ENCODE assay signal across 41 cellular contexts in the genomic region with DNA sequence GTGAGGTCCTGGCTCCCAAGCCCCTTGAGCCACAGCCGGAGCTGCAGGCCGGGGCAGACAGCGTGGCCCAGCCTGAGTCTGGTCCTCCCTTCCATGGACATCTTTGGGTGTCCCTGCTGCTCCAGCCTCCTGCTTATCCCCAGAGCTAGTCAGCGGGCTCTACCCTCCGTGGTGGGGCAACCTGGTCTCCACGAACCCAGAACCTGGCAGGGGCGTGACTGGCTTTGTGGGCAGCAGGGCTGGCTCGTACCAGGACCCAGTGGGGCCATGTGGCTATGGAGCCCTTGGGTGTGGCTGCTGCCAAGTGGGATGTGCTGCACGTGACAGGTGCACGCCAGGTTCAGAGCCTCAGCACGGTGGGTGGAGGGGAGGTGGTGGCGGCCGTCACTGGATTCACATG. TPM values are rescaled to one million over a fixed set of nuclear protein-coding genes. Genes with fewer than 3 reads are reported as not detected.
"Had no signal": no experiment of that assay in that cellular context is flagged by ENCODE, and none has a peak within 500 bp of the region (broad histone marks: within the 10 kb centered on the region; RNA-seq: fewer than 3 reads in every experiment).

No MANE protein-coding gene starts in this region.

- H3K4me3 Mint-ChIP-seq: activated B cell treated with CpG ODN at 0.5 μM for 24 hours; activated CD4-positive, alpha-beta memory T cell treated with anti-CD3 and anti-CD28 coated beads for 36 hours; activated CD4-positive, alpha-beta T cell treated with anti-CD3 and anti-CD28 coated beads, Interleukin-2, amount 10 ng/mL, durations not matched to agents 24 days and 14 days; activated CD8-positive, alpha-beta T cell treated with anti-CD3 and anti-CD28 coated beads for 36 hours; activated naive CD4-positive, alpha-beta T cell treated with anti-CD3 and anti-CD28 coated beads for 36 hours; activated naive CD8-positive, alpha-beta T cell treated with anti-CD3 and anti-CD28 coated beads for 36 hours; activated T-cell treated with anti-CD3 and anti-CD28 coated beads, Interleukin-2, amount 50 U/mL, for 4 hours; activated T-cell treated with anti-CD3 and anti-CD28 coated beads, Interleukin-2, amount 50 U/mL, for 72 hours; activated T-helper 1 cell treated with anti-CD3 and anti-CD28 coated beads, Interleukin-12 subunit alpha, Interleukin-12 subunit beta, Interleukin-2, Interleukin-4 antibody, amounts not matched to agents 30 ng/mL and 10 ng/mL and 1 ng/mL, durations not matched to agents 14 hours and 24 hours and 36 hours; activated T-helper 17 cell treated with anti-CD3 and anti-CD28 coated beads, Interleukin-2, amount 50 U/mL, for 72 hours; brain; central memory CD8-positive, alpha-beta T cell; T-helper 1 cell treated with Interleukin-12 subunit alpha and Interleukin-12 subunit beta and Interleukin-4 antibody, amounts not matched to agents 30 μg/mL and 1 μg/mL, for 36 hours; T-helper 2 cell treated with Interferon-gamma antibody and Interleukin-4, amounts not matched to agents 5 μg/mL and 100 μg/mL, for 36 hours had no signal

- H3K27me3 Mint-ChIP-seq: activated B cell treated with CpG ODN at 0.5 μM for 24 hours; activated CD4-positive, alpha-beta memory T cell treated with anti-CD3 and anti-CD28 coated beads for 36 hours; activated CD4-positive, alpha-beta T cell treated with anti-CD3 and anti-CD28 coated beads, Interleukin-2, amount 10 ng/mL, durations not matched to agents 24 days and 14 days; activated CD8-positive, alpha-beta T cell treated with anti-CD3 and anti-CD28 coated beads for 36 hours; activated naive CD8-positive, alpha-beta T cell treated with anti-CD3 and anti-CD28 coated beads for 36 hours; activated T-helper 17 cell treated with anti-CD3 and anti-CD28 coated beads, Interleukin-2, amount 50 U/mL, for 72 hours; brain; central memory CD8-positive, alpha-beta T cell had no signal

- H3K27ac Mint-ChIP-seq: activated B cell treated with CpG ODN at 0.5 μM for 24 hours; activated CD4-positive, alpha-beta memory T cell treated with anti-CD3 and anti-CD28 coated beads for 36 hours; activated CD4-positive, alpha-beta T cell treated with anti-CD3 and anti-CD28 coated beads, Interleukin-2, amount 10 ng/mL, durations not matched to agents 24 days and 14 days; activated CD8-positive, alpha-beta T cell treated with anti-CD3 and anti-CD28 coated beads for 36 hours; activated naive CD4-positive, alpha-beta T cell treated with anti-CD3 and anti-CD28 coated beads for 36 hours; activated naive CD8-positive, alpha-beta T cell treated with anti-CD3 and anti-CD28 coated beads for 36 hours; activated T-cell treated with anti-CD3 and anti-CD28 coated beads, Interleukin-2, amount 50 U/mL, for 72 hours; activated T-helper 1 cell treated with anti-CD3 and anti-CD28 coated beads, Interleukin-12 subunit alpha, Interleukin-12 subunit beta, Interleukin-2, Interleukin-4 antibody, amounts not matched to agents 30 ng/mL and 10 ng/mL and 1 ng/mL, durations not matched to agents 14 hours and 24 hours and 36 hours; activated T-helper 17 cell treated with anti-CD3 and anti-CD28 coated beads, Interleukin-2, amount 50 U/mL, for 72 hours; brain; T-helper 1 cell treated with Interleukin-12 subunit alpha and Interleukin-12 subunit beta and Interleukin-4 antibody, amounts not matched to agents 30 μg/mL and 1 μg/mL, for 36 hours; T-helper 2 cell treated with Interferon-gamma antibody and Interleukin-4, amounts not matched to agents 5 μg/mL and 100 μg/mL, for 36 hours had no signal

- FAIRE-seq: bronchial epithelial cell, TTC549 had no signal

- H3K36me3 Mint-ChIP-seq: activated naive CD4-positive, alpha-beta T cell treated with anti-CD3 and anti-CD28 coated beads, Interleukin-2, amount 50 U/mL, for 72 hours; activated naive CD8-positive, alpha-beta T cell treated with anti-CD3 and anti-CD28 coated beads for 36 hours had no signal

- ATAC-seq: activated CD8-positive, alpha-beta T cell treated with anti-CD3 and anti-CD28 coated beads for 36 hours; activated naive CD4-positive, alpha-beta T cell treated with anti-CD3 and anti-CD28 coated beads, Interleukin-2, amount 50 U/mL, for 72 hours; activated T-cell treated with anti-CD3 and anti-CD28 coated beads, Interleukin-2, amount 50 U/mL, for 4 hours; activated T-cell treated with anti-CD3 and anti-CD28 coated beads, Interleukin-2, amount 50 U/mL, for 72 hours; activated T-helper 17 cell treated with anti-CD3 and anti-CD28 coated beads, Interleukin-2, amount 50 U/mL, for 72 hours had no signal

- DNase-seq: activated B cell treated with CpG ODN at 0.5 μM for 24 hours; activated CD4-positive, alpha-beta memory T cell treated with anti-CD3 and anti-CD28 coated beads for 36 hours; activated CD4-positive, alpha-beta T cell treated with anti-CD3 and anti-CD28 coated beads for 4 hours; activated CD4-positive, alpha-beta T cell treated with anti-CD3 and anti-CD28 coated beads, Interleukin-2, amount 10 ng/mL, durations not matched to agents 24 days and 14 days; activated CD4-positive, alpha-beta T cell treated with anti-CD3 and anti-CD28 coated beads, Interleukin-2, amount 50 U/mL, for 1 hour; activated CD4-positive, alpha-beta T cell treated with anti-CD3 and anti-CD28 coated beads, Interleukin-2, amount 50 U/mL, for 4 hours; activated CD4-positive, CD25-positive, alpha-beta regulatory T cell treated with anti-CD3 and anti-CD28 coated beads, Interleukin-2, amount 50 U/mL, for 72 hours; activated CD8-positive, alpha-beta memory T cell treated with anti-CD3 and anti-CD28 coated beads, Interleukin-2, amount 50 U/mL, for 4 hours; activated CD8-positive, alpha-beta T cell treated with anti-CD3 and anti-CD28 coated beads for 36 hours; activated effector memory CD4-positive, alpha-beta T cell treated with anti-CD3 and anti-CD28 coated beads, Interleukin-2, amount 50 U/mL, for 16 hours; activated gamma-delta T cell treated with Interleukin-2 at 50 U/mL for 16 hours; activated naive CD4-positive, alpha-beta T cell; activated naive CD4-positive, alpha-beta T cell treated with anti-CD3 and anti-CD28 coated beads for 36 hours; activated naive CD4-positive, alpha-beta T cell treated with anti-CD3 and anti-CD28 coated beads, Interleukin-2, amount 50 U/mL, for 16 hours; activated naive CD8-positive, alpha-beta T cell treated with anti-CD3 and anti-CD28 coated beads for 36 hours; activated T-cell treated with anti-CD3 and anti-CD28 coated beads for 4 hours; activated T-cell treated with anti-CD3 and anti-CD28 coated beads, Interleukin-2, amount 50 U/mL, for 1 hour; activated T-cell treated with anti-CD3 and anti-CD28 coated beads, Interleukin-2, amount 50 U/mL, for 4 hours; activated T-cell treated with anti-CD3 and anti-CD28 coated beads, Interleukin-2, amount 50 U/mL, for 72 hours; adrenal gland; amygdala; anterior cingulate cortex; caudate nucleus; cerebellar nuclear complex; T-helper 1 cell; T-helper 2 cell; T-helper 9 cell had no signal

- H3K9me3 Mint-ChIP-seq: activated B cell treated with CpG ODN at 0.5 μM for 24 hours; activated CD4-positive, alpha-beta memory T cell treated with anti-CD3 and anti-CD28 coated beads for 36 hours; activated CD4-positive, alpha-beta T cell treated with anti-CD3 and anti-CD28 coated beads, Interleukin-2, amount 10 ng/mL, durations not matched to agents 24 days and 14 days; activated CD8-positive, alpha-beta T cell treated with anti-CD3 and anti-CD28 coated beads for 36 hours; activated naive CD4-positive, alpha-beta T cell treated with anti-CD3 and anti-CD28 coated beads for 36 hours; activated naive CD4-positive, alpha-beta T cell treated with anti-CD3 and anti-CD28 coated beads, Interleukin-2, amount 50 U/mL, for 72 hours; activated naive CD8-positive, alpha-beta T cell treated with anti-CD3 and anti-CD28 coated beads for 36 hours; activated T-cell treated with anti-CD3 and anti-CD28 coated beads, Interleukin-2, amount 50 U/mL, for 4 hours; activated T-cell treated with anti-CD3 and anti-CD28 coated beads, Interleukin-2, amount 50 U/mL, for 72 hours; activated T-helper 1 cell treated with anti-CD3 and anti-CD28 coated beads, Interleukin-12 subunit alpha, Interleukin-12 subunit beta, Interleukin-2, Interleukin-4 antibody, amounts not matched to agents 30 ng/mL and 10 ng/mL and 1 ng/mL, durations not matched to agents 14 hours and 24 hours and 36 hours; activated T-helper 17 cell treated with anti-CD3 and anti-CD28 coated beads, Interleukin-2, amount 50 U/mL, for 72 hours; brain; central memory CD8-positive, alpha-beta T cell; T-helper 1 cell treated with Interleukin-12 subunit alpha and Interleukin-12 subunit beta and Interleukin-4 antibody, amounts not matched to agents 30 μg/mL and 1 μg/mL, for 36 hours; T-helper 2 cell treated with Interferon-gamma antibody and Interleukin-4, amounts not matched to agents 5 μg/mL and 100 μg/mL, for 36 hours had no signal

- H3K4me1 Mint-ChIP-seq: activated B cell treated with CpG ODN at 0.5 μM for 24 hours; activated naive CD8-positive, alpha-beta T cell treated with anti-CD3 and anti-CD28 coated beads for 36 hours; activated T-helper 17 cell treated with anti-CD3 and anti-CD28 coated beads, Interleukin-2, amount 50 U/mL, for 72 hours; brain; central memory CD8-positive, alpha-beta T cell had no signal

- H3K27me3 ChIP-seq: adrenal gland, ascending aorta, cardiac muscle cell had no signal

- H3K27ac ChIP-seq: adrenal gland, ascending aorta, cardiac muscle cell, VCaP had no signal

- H3K4me1 ChIP-seq: adrenal gland, ascending aorta had no signal

- H3K9me3 ChIP-seq: adrenal gland, ascending aorta had no signal

- H3K4me3 ChIP-seq: adrenal gland, ascending aorta, cardiac muscle cell had no signal

RNA-seq across cellular contexts. Expression of a gene that starts 32.6 kb away (rescaled TPM):
- total RNA-seq: cardiac muscle cell had no signal
- polyA plus RNA-seq: cardiac muscle cell had no signal

RNA-seq across cellular contexts. Expression of a gene that starts 35.2 kb away (rescaled TPM):
- total RNA-seq: activated B cell treated with CpG ODN at 0.5 μM for 24 hours; activated CD4-positive, alpha-beta memory T cell treated with anti-CD3 and anti-CD28 coated beads for 36 hours; activated CD4-positive, alpha-beta T cell treated with anti-CD3 and anti-CD28 coated beads, Interleukin-2, amount 10 ng/mL, durations not matched to agents 24 days and 14 days; activated CD8-positive, alpha-beta memory T cell treated with anti-CD3 and anti-CD28 coated beads for 36 hours; activated CD8-positive, alpha-beta T cell treated with anti-CD3 and anti-CD28 coated beads for 36 hours; activated naive CD4-positive, alpha-beta T cell treated with anti-CD3 and anti-CD28 coated beads for 36 hours; activated naive CD4-positive, alpha-beta T cell treated with anti-CD3 and anti-CD28 coated beads, Interleukin-2, amount 50 U/mL, for 72 hours; activated naive CD8-positive, alpha-beta T cell treated with anti-CD3 and anti-CD28 coated beads for 36 hours; activated T-cell treated with anti-CD3 and anti-CD28 coated beads, Interleukin-2, amount 50 U/mL, for 4 hours; activated T-cell treated with anti-CD3 and anti-CD28 coated beads, Interleukin-2, amount 50 U/mL, for 72 hours; activated T-helper 1 cell treated with anti-CD3 and anti-CD28 coated beads, Interleukin-12 subunit alpha, Interleukin-12 subunit beta, Interleukin-2, Interleukin-4 antibody, amounts not matched to agents 30 ng/mL and 10 ng/mL and 1 ng/mL, durations not matched to agents 14 hours and 24 hours and 36 hours; activated T-helper 17 cell treated with anti-CD3 and anti-CD28 coated beads, Interleukin-2, amount 50 U/mL, for 72 hours; bronchial epithelial cell; chondrocyte had no signal
- polyA plus RNA-seq: cardiac muscle cell had no signal

RNA-seq across cellular contexts. Expression of a gene that starts 59.1 kb away (rescaled TPM):
- total RNA-seq: activated B cell treated with CpG ODN at 0.5 μM for 24 hours; activated CD4-positive, alpha-beta memory T cell treated with anti-CD3 and anti-CD28 coated beads for 36 hours; activated CD4-positive, alpha-beta T cell treated with anti-CD3 and anti-CD28 coated beads, Interleukin-2, amount 10 ng/mL, durations not matched to agents 24 days and 14 days; activated CD8-positive, alpha-beta memory T cell treated with anti-CD3 and anti-CD28 coated beads for 36 hours; activated CD8-positive, alpha-beta T cell treated with anti-CD3 and anti-CD28 coated beads for 36 hours; activated naive CD4-positive, alpha-beta T cell treated with anti-CD3 and anti-CD28 coated beads for 36 hours; activated naive CD4-positive, alpha-beta T cell treated with anti-CD3 and anti-CD28 coated beads, Interleukin-2, amount 50 U/mL, for 72 hours; activated naive CD8-positive, alpha-beta T cell treated with anti-CD3 and anti-CD28 coated beads for 36 hours; activated T-cell treated with anti-CD3 and anti-CD28 coated beads, Interleukin-2, amount 50 U/mL, for 4 hours; activated T-cell treated with anti-CD3 and anti-CD28 coated beads, Interleukin-2, amount 50 U/mL, for 72 hours; activated T-helper 1 cell treated with anti-CD3 and anti-CD28 coated beads, Interleukin-12 subunit alpha, Interleukin-12 subunit beta, Interleukin-2, Interleukin-4 antibody, amounts not matched to agents 30 ng/mL and 10 ng/mL and 1 ng/mL, durations not matched to agents 14 hours and 24 hours and 36 hours; activated T-helper 17 cell treated with anti-CD3 and anti-CD28 coated beads, Interleukin-2, amount 50 U/mL, for 72 hours; adrenal gland; ascending aorta; bronchial epithelial cell; cardiac muscle cell; chondrocyte had no signal
- polyA plus RNA-seq: adrenal gland, cardiac muscle cell had no signal
